1 cellular context compared by ENCODE assay signal in genomic region chr2:241804326-241805276, GRCh38.
TF ChIP-seq lines count a peak whose summit lies in the region.

No MANE protein-coding gene starts in this region.

TF ChIP-seq in K562, 482 proteins besides CTCF, POLR2A, EP300 and RAD21:
- peak; percentile 48; the same call in 1 of the 2 replicates for TF ChIP-seq VEZF1 (CRISPR knock-in tag; IDR thresholded peaks at IDR 0.05)
- TF ChIP-seq JUND (IDR thresholded peaks at IDR 0.05; ENCODE audit: borderline replicate concordance, low read depth, low read length): 0 out of 2 replicates have a peak, but pooled peaks have one; percentile 25
- TF ChIP-seq JUND (tag; IDR thresholded peaks at IDR 0.05; ENCODE audit: borderline replicate concordance, low read depth, low read length): no peak
- peak; percentile 71 for TF ChIP-seq NFE2 (IDR thresholded peaks at IDR 0.05; ENCODE audit: low read depth)
- no peak for TF ChIP-seq HEY1 (CRISPR knock-in tag; IDR thresholded peaks at IDR 0.05; ENCODE audit: borderline replicate concordance)
- TF ChIP-seq ZBTB7A (IDR thresholded peaks at IDR 0.05; ENCODE audit: borderline replicate concordance, control insufficient read depth, low read depth, low read length): peak; percentile 29; the same call in 1 of the 2 replicates
- 0 out of 6 replicates have a peak, but pooled peaks of 1 of the 3 experiments have one; percentile 47 for TF ChIP-seq ZBTB11 (CRISPR knock-in tag; IDR thresholded peaks at IDR 0.05)
- TF ChIP-seq RNF2 (IDR thresholded peaks at IDR 0.05): peak; percentile 53; the same call in 1 of the 2 replicates
- TF ChIP-seq ZNF639 (CRISPR knock-in tag; conservative IDR thresholded peaks at IDR 0.05 in 1 of 2, IDR thresholded peaks at IDR 0.05 in 1 of 2): 0 out of 4 replicates have a peak, but pooled peaks of 1 of the 2 experiments have one; percentile 22
- peak in 1 of 3 experiments; percentile 44 for TF ChIP-seq YY1 (IDR thresholded peaks at IDR 0.05; ENCODE audit: borderline replicate concordance in 1 of 3, control insufficient read depth in 1 of 3, extremely low read depth in 1 of 3, insufficient read depth in 3 of 3, insufficient read length in 1 of 3, insufficient replicate concordance in 2 of 3, low read depth in 1 of 3, low read length in 2 of 3)
- TF ChIP-seq GABPA (tag; conservative IDR thresholded peaks at IDR 0.05; ENCODE audit: low read depth): peak; percentile 58
- no peak for TF ChIP-seq PHB2 (IDR thresholded peaks at IDR 0.05; ENCODE audit: low read depth)
- TF ChIP-seq ZNF592 (IDR thresholded peaks at IDR 0.05): peak; percentile 57; the same call in 1 of the 2 replicates
- peak; percentile 58 for TF ChIP-seq RBFOX2 (IDR thresholded peaks at IDR 0.05; ENCODE audit: low read depth, low read length)
- peak; percentile 22; the same call in 1 of the 2 replicates for TF ChIP-seq MAFK (IDR thresholded peaks at IDR 0.05; ENCODE audit: low read length)
- TF ChIP-seq POLR2G (IDR thresholded peaks at IDR 0.05; ENCODE audit: low read depth, low read length): 0 out of 2 replicates have a peak, but pooled peaks have one; percentile 8
- no peak for TF ChIP-seq KDM2B (CRISPR knock-in tag; IDR thresholded peaks at IDR 0.05)
- TF ChIP-seq PPARD (CRISPR knock-in tag; IDR thresholded peaks at IDR 0.05): no peak
